29 cellular contexts compared by ENCODE assay signal in the genomic region with DNA sequence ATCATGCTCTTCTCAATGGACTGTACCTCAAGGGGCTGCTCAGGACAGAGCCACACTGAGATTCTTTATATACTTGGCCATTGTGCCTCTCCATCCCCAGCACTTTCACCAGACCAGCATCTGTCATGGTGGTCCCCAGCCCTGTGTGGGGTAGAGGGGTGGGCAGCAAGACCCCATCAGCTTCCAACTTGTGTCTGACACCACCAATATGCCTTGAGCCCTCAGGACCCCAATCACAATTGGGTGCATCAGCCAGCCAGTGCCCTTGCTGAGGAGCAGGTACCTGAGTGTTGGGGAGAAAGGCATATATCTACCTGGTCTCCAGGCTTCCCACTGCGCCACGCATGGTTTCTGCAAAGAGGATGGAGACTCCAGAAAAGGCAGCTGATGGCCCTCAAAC. TPM values are rescaled to one million over a fixed set of nuclear protein-coding genes. Genes with fewer than 3 reads are reported as not detected.
"Had no signal": no experiment of that assay in that cellular context is flagged by ENCODE, and none has a peak within 500 bp of the region (broad histone marks: within the 10 kb centered on the region; RNA-seq: fewer than 3 reads in every experiment).

No MANE protein-coding gene starts in this region.

- DNase-seq: effector CD4-positive, alpha-beta T cell; foreskin keratinocyte; heart right ventricle; hippocampal formation; left cardiac atrium; mesenchymal stem cell; midbrain; naive thymus-derived CD4-positive, alpha-beta T cell; nucleus accumbens; psoas muscle; right cardiac atrium; stimulated activated CD4-positive, alpha-beta T cell treated with anti-CD3 and anti-CD28 coated beads, Interleukin-15, amount 100 ng/mL, for 24 hours; stimulated activated CD4-positive, alpha-beta T cell treated with anti-CD3 and anti-CD28 coated beads, Interleukin-2, amount 100 ng/mL, for 48 hours; stimulated activated naive B cell treated with anti-CD40 and anti-IgM and Interleukin-4, amounts not matched to agents 10 μg/mL and 1 μg/mL and 100 μg/mL, for 72 hours; uterus had no signal

- H3K27ac ChIP-seq: esophagus muscularis mucosa, foreskin keratinocyte, gastroesophageal sphincter, heart right ventricle, left lung, psoas muscle, skin epidermis, thoracic aorta, tibial nerve, upper lobe of left lung, uterus had no signal

- H3K27me3 ChIP-seq: dorsolateral prefrontal cortex, foreskin keratinocyte, heart right ventricle, left lung, tibial nerve, upper lobe of left lung, uterus had no signal

- H3K9me3 Mint-ChIP-seq: nephron; stimulated activated naive B cell treated with anti-CD40 and anti-IgM and Interleukin-4, amounts not matched to agents 10 μg/mL and 1 μg/mL and 100 μg/mL, for 72 hours; stimulated activated naive CD8-positive, alpha-beta T cell treated with anti-CD3 and anti-CD28 coated beads, Interleukin-15, Interleukin-2, amounts not matched to agents 100 ng/mL and 50 ng/mL, for 24 hours had no signal

- H3K27ac Mint-ChIP-seq: naive thymus-derived CD4-positive, alpha-beta T cell; nephron; stimulated activated naive B cell treated with anti-CD40 and anti-IgM and Interleukin-4, amounts not matched to agents 10 μg/mL and 1 μg/mL and 100 μg/mL, for 72 hours; stimulated activated naive CD8-positive, alpha-beta T cell treated with anti-CD3 and anti-CD28 coated beads, Interleukin-15, Interleukin-2, amounts not matched to agents 100 ng/mL and 50 ng/mL, for 24 hours had no signal

- H3K36me3 ChIP-seq: esophagus muscularis mucosa, gastroesophageal sphincter, heart right ventricle, left lung, thoracic aorta, tibial nerve, upper lobe of left lung, uterus had no signal

- ATAC-seq: foreskin keratinocyte; gastroesophageal sphincter; heart right ventricle; left cardiac atrium; left lung; naive thymus-derived CD4-positive, alpha-beta T cell; psoas muscle; right cardiac atrium; stimulated activated naive B cell treated with anti-CD40 and anti-IgM and Interleukin-4, amounts not matched to agents 10 μg/mL and 1 μg/mL and 100 μg/mL, for 72 hours had no signal

- H3K4me1 ChIP-seq: esophagus muscularis mucosa, foreskin keratinocyte, gastroesophageal sphincter, heart right ventricle, left lung, psoas muscle, tibial nerve, upper lobe of left lung, uterus had no signal

- H3K4me3 Mint-ChIP-seq: naive thymus-derived CD4-positive, alpha-beta T cell; nephron; stimulated activated naive B cell treated with anti-CD40 and anti-IgM and Interleukin-4, amounts not matched to agents 10 μg/mL and 1 μg/mL and 100 μg/mL, for 72 hours; stimulated activated naive CD8-positive, alpha-beta T cell treated with anti-CD3 and anti-CD28 coated beads, Interleukin-15, Interleukin-2, amounts not matched to agents 100 ng/mL and 50 ng/mL, for 24 hours had no signal

- H3K9me3 ChIP-seq: esophagus muscularis mucosa, gastroesophageal sphincter, heart right ventricle, left lung, psoas muscle, thoracic aorta, upper lobe of left lung, uterus had no signal

- H3K4me1 Mint-ChIP-seq: naive thymus-derived CD4-positive, alpha-beta T cell; nephron; stimulated activated naive B cell treated with anti-CD40 and anti-IgM and Interleukin-4, amounts not matched to agents 10 μg/mL and 1 μg/mL and 100 μg/mL, for 72 hours had no signal

- FAIRE-seq: colon, endothelial cell of umbilical vein, islet of Langerhans had no signal

- H3K36me3 Mint-ChIP-seq: naive thymus-derived CD4-positive, alpha-beta T cell; stimulated activated naive B cell treated with anti-CD40 and anti-IgM and Interleukin-4, amounts not matched to agents 10 μg/mL and 1 μg/mL and 100 μg/mL, for 72 hours had no signal

- H3K4me3 ChIP-seq: dorsolateral prefrontal cortex, esophagus muscularis mucosa, gastroesophageal sphincter, heart right ventricle, left lung, psoas muscle, skin epidermis, thoracic aorta, tibial nerve, upper lobe of left lung, uterus had no signal

RNA-seq across cellular contexts. Expression of gene GRID1, which starts 56.3 kb away (rescaled TPM):
- total RNA-seq: endothelial cell of umbilical vein; foreskin keratinocyte; lung microvascular endothelial cell; naive thymus-derived CD4-positive, alpha-beta T cell had no signal
- polyA plus RNA-seq: endothelial cell of umbilical vein; foreskin keratinocyte; naive thymus-derived CD4-positive, alpha-beta T cell had no signal
